Comparison of ENCODE assay signal across 30 cellular contexts in the genomic region with DNA sequence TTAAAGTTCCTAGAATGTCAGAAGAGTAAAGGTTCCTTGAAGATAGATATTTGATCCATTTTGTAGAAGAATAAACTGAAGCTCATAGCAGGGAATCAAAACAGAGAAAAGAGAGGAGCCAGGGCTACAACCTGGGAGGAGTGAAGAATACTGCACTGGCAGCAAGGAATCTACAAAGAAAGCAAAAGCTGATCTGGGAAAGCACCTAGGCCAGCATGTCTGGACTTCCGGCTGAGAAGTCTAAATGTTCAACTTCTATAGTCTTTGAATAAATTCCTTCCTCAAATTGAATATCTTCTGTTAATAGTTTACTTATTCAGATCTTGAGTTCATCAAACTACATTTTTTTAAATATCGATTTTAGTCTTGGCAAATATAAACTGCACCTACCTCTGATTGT.
A peak's percentile ranks its signal among the peaks of the same experiment; 100 is the strongest.
DNase-seq lines count a peak whose midpoint lies in the region; ATAC-seq and TF ChIP-seq lines count a peak whose summit lies in the region.
"Had no signal": no experiment of that assay in that cellular context is flagged by ENCODE, and none has a peak within 500 bp of the region (broad histone marks: within the 10 kb centered on the region; RNA-seq: fewer than 3 reads in every experiment).

No MANE protein-coding gene starts in this region.

- CTCF ChIA-PET in activated B cell treated with CpG ODN at 0.5 μM for 24 hours (lab: Charles Lee): no interaction called here

- no peak for ATAC-seq in activated B cell treated with CpG ODN at 0.5 μM for 24 hours (ENCODE audit: low read depth)
- ATAC-seq in natural killer cell: no peak
- ATAC-seq: activated naive CD4-positive, alpha-beta T cell treated with anti-CD3 and anti-CD28 coated beads, Interleukin-2, amount 50 U/mL, for 72 hours; HCT116; naive thymus-derived CD8-positive, alpha-beta T cell; Panc1 had no signal

- no peaks in the 10 kb centered on the region for H3K36me3 ChIP-seq in BE2C
- no peaks in the 10 kb centered on the region for H3K36me3 ChIP-seq in osteoblast (ENCODE audit: insufficient read depth, low read length)
- no peaks in the 10 kb centered on the region for H3K36me3 ChIP-seq in WERI-Rb-1
- H3K36me3 ChIP-seq: MG63, uterus had no signal

- no peaks in the 10 kb centered on the region for H3K27me3 Mint-ChIP-seq in activated B cell treated with CpG ODN at 0.5 μM for 24 hours
- no peaks in the 10 kb centered on the region for H3K27me3 Mint-ChIP-seq in natural killer cell (ENCODE audit: low read depth in 2 of 2)
- H3K27me3 Mint-ChIP-seq: CD4-positive, alpha-beta memory T cell; naive thymus-derived CD8-positive, alpha-beta T cell; stimulated activated naive CD8-positive, alpha-beta T cell treated with anti-CD3 and anti-CD28 coated beads, Interleukin-15, Interleukin-2, amounts not matched to agents 100 ng/mL and 50 ng/mL, for 24 hours had no signal

- H4K20me1 ChIP-seq in osteoblast (ENCODE audit: insufficient read depth, low read length): no peaks in the 10 kb centered on the region

- no peak overlapping the region for H3K4me3 Mint-ChIP-seq in activated B cell treated with CpG ODN at 0.5 μM for 24 hours
- H3K4me3 Mint-ChIP-seq in natural killer cell: no peak overlapping the region
- H3K4me3 Mint-ChIP-seq: CD4-positive, alpha-beta memory T cell; naive thymus-derived CD8-positive, alpha-beta T cell; stimulated activated naive CD8-positive, alpha-beta T cell treated with anti-CD3 and anti-CD28 coated beads, Interleukin-15, Interleukin-2, amounts not matched to agents 100 ng/mL and 50 ng/mL, for 24 hours; T-helper 1 cell treated with Interleukin-12 subunit alpha and Interleukin-12 subunit beta and Interleukin-4 antibody, amounts not matched to agents 30 μg/mL and 1 μg/mL, for 36 hours had no signal

- H3K27me3 ChIP-seq in BE2C (no peaks in the 10 kb centered on the region), osteoblast (ENCODE audit: insufficient read depth, low read length) (no peaks in the 10 kb centered on the region), WERI-Rb-1 (ENCODE audit: insufficient read depth, low read depth, severe bottlenecking) (no peaks in the 10 kb centered on the region)
- H3K27me3 ChIP-seq: MG63, uterus had no signal

- no peaks in the 10 kb centered on the region for H3K9me3 Mint-ChIP-seq in activated B cell treated with CpG ODN at 0.5 μM for 24 hours
- no peaks in the 10 kb centered on the region for H3K9me3 Mint-ChIP-seq in natural killer cell
- H3K9me3 Mint-ChIP-seq: activated naive CD4-positive, alpha-beta T cell treated with anti-CD3 and anti-CD28 coated beads, Interleukin-2, amount 50 U/mL, for 72 hours; naive thymus-derived CD8-positive, alpha-beta T cell; stimulated activated naive CD8-positive, alpha-beta T cell treated with anti-CD3 and anti-CD28 coated beads, Interleukin-15, Interleukin-2, amounts not matched to agents 100 ng/mL and 50 ng/mL, for 24 hours; T-helper 1 cell treated with Interleukin-12 subunit alpha and Interleukin-12 subunit beta and Interleukin-4 antibody, amounts not matched to agents 30 μg/mL and 1 μg/mL, for 36 hours had no signal

- peak overlapping the region; percentile 19; the same call in 1 of the 2 replicates for H3K4me3 ChIP-seq in BE2C (ENCODE audit: low read depth, low read length)
- no peak overlapping the region for H3K4me3 ChIP-seq in osteoblast (ENCODE audit: insufficient read depth, low read length)
- no peak overlapping the region for H3K4me3 ChIP-seq in WERI-Rb-1 (ENCODE audit: low read depth, low read length)
- H3K4me3 ChIP-seq: MG63, uterus had no signal

- no peak for DNase-seq in BE2C
- no peak for DNase-seq in activated B cell treated with CpG ODN at 0.5 μM for 24 hours
- DNase-seq in globus pallidus (ENCODE audit: low spot score): peak; percentile 11
- no peak for DNase-seq in osteoblast (ENCODE audit: insufficient read length, low spot score, missing footprints)
- no peak for DNase-seq in WERI-Rb-1
- DNase-seq in NOMO-1 (lab: John Stamatoyannopoulos, UW; ENCODE audit: unreplicated experiment in 2 of 2): no peak
- DNase-seq in natural killer cell: no peak
- no peak for DNase-seq in stimulated activated CD4-positive, alpha-beta T cell treated with anti-CD3 and anti-CD28 coated beads, Interleukin-4, amount 100 ng/mL, for 4 hours
- DNase-seq: activated CD4-positive, CD25-positive, alpha-beta regulatory T cell treated with anti-CD3 and anti-CD28 coated beads, Interleukin-2, amount 50 U/mL, for 72 hours; activated effector memory CD4-positive, alpha-beta T cell treated with Interleukin-2 at 50 U/mL for 16 hours; aorta; CD4-positive, alpha-beta memory T cell; effector CD4-positive, alpha-beta T cell; MG63; midbrain; naive thymus-derived CD8-positive, alpha-beta T cell; NCI-H2029; NCI-H526; NK-92 treated with Interleukin-12 subunit alpha and Interleukin-12 subunit beta, amount 100 ng/mL, for 24 hours; retina; Right ventricle myocardium superior; small intestine; uterus had no signal

- H2AFZ ChIP-seq in osteoblast (ENCODE audit: low read length): no peak overlapping the region

- H3K79me2 ChIP-seq in osteoblast (ENCODE audit: insufficient read depth, low read length): peaks cover 2% of the 10 kb centered on the region

- no peaks in the 10 kb centered on the region for H3K9me3 ChIP-seq in BE2C
- H3K9me3 ChIP-seq in osteoblast (ENCODE audit: low read depth, low read length): no peaks in the 10 kb centered on the region
- no peaks in the 10 kb centered on the region for H3K9me3 ChIP-seq in WERI-Rb-1 (ENCODE audit: severe bottlenecking)
- H3K9me3 ChIP-seq: MG63, uterus had no signal

- POLR2A ChIA-PET in activated B cell treated with CpG ODN at 0.5 μM for 24 hours (lab: Charles Lee): no interaction called here

- H3K4me1 Mint-ChIP-seq in activated B cell treated with CpG ODN at 0.5 μM for 24 hours (peaks cover 28% of the 10 kb centered on the region), natural killer cell (peaks cover 31 to 32% of the 10 kb centered on the region in 2 donors)

- H3K27ac ChIP-seq in osteoblast (ENCODE audit: low read depth, low read length) (no peak overlapping the region), WERI-Rb-1 (no peak overlapping the region)
- H3K27ac ChIP-seq: epithelial cell of prostate, KMS-11, uterus had no signal

- H3K4me1 ChIP-seq in BE2C (peaks cover 19% of the 10 kb centered on the region), osteoblast (ENCODE audit: insufficient read depth, low read length) (peaks cover 6% of the 10 kb centered on the region)
- H3K4me1 ChIP-seq: uterus had no signal

- no peak for TF ChIP-seq CTCF in BE2C (IDR thresholded peaks at IDR 0.05; ENCODE audit: low read depth, low read length)
- no peak for TF ChIP-seq CTCF in activated B cell treated with CpG ODN at 0.5 μM for 24 hours (IDR thresholded peaks at IDR 0.05)
- TF ChIP-seq CTCF in osteoblast (IDR thresholded peaks at IDR 0.05; ENCODE audit: extremely low read depth, low read depth, low read length): no peak
- no peak for TF ChIP-seq CTCF in WERI-Rb-1 (IDR thresholded peaks at IDR 0.05; ENCODE audit: low read depth, low read length)
- no peak for TF ChIP-seq CTCF in natural killer cell (IDR thresholded peaks at IDR 0.05)

- peak overlapping the region; percentile 50 for H3K4me2 ChIP-seq in osteoblast (ENCODE audit: insufficient read depth, low read length)
- H3K4me2 ChIP-seq: KMS-11 had no signal

- H3K27ac Mint-ChIP-seq in activated B cell treated with CpG ODN at 0.5 μM for 24 hours (peak overlapping the region; percentile 19), natural killer cell (no peak overlapping the region)
- H3K27ac Mint-ChIP-seq: activated naive CD4-positive, alpha-beta T cell treated with anti-CD3 and anti-CD28 coated beads, Interleukin-2, amount 50 U/mL, for 72 hours; stimulated activated naive CD8-positive, alpha-beta T cell treated with anti-CD3 and anti-CD28 coated beads, Interleukin-15, Interleukin-2, amounts not matched to agents 100 ng/mL and 50 ng/mL, for 24 hours; T-helper 1 cell treated with Interleukin-12 subunit alpha and Interleukin-12 subunit beta and Interleukin-4 antibody, amounts not matched to agents 30 μg/mL and 1 μg/mL, for 36 hours had no signal

- intact Hi-C loops in activated B cell treated with CpG ODN at 0.5 μM for 24 hours (cut with micrococcal nuclease) (no loop called here), natural killer cell (cut with micrococcal nuclease) (no loop called here)

- H3K36me3 Mint-ChIP-seq in activated B cell treated with CpG ODN at 0.5 μM for 24 hours (ENCODE audit: low read depth) (peaks cover 10% of the 10 kb centered on the region), natural killer cell (no peaks in the 10 kb centered on the region)
